In the genomic region with DNA sequence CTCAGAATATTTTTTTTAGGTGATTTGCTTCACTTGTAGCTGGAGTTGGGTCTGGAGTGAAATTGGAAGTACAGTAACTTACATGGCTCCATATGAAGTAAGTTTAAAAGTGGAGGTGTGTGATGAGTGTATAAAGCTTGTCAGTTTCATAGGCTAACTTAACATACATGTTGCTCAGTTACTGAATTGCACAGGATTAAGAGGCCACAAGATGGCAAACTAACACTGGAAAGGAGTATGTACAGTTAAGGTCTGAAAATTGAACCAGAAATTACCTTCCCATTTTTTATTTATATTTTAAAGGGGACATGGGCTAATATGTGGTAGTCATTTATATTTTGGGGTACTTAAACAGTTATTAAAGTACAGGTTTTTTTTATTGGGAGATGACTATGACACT, we compare ENCODE assay signal across 10 cellular contexts. TPM values are rescaled to one million over a fixed set of nuclear protein-coding genes. Genes with fewer than 3 reads are reported as not detected.
DNase-seq lines count a peak whose midpoint lies in the region; ATAC-seq and TF ChIP-seq lines count a peak whose summit lies in the region.
"Had no signal": no experiment of that assay in that cellular context is flagged by ENCODE, and none has a peak within 500 bp of the region (broad histone marks: within the 10 kb centered on the region; RNA-seq: fewer than 3 reads in every experiment).

No MANE protein-coding gene starts in this region.

- H3K27ac Mint-ChIP-seq in endodermal cell = no peak overlapping the region
- H3K27ac Mint-ChIP-seq in activated CD4-positive, alpha-beta memory T cell treated with anti-CD3 and anti-CD28 coated beads for 36 hours = no peak overlapping the region
- H3K27ac Mint-ChIP-seq in natural killer cell treated with Interleukin-12 subunit alpha and Interleukin-12 subunit beta and Interleukin-15 and Interleukin-18, amount 100 ng/mL, for 72 hours = no peak overlapping the region

- BruUV-seq in A673 (replicated peaks; lab: Mats Ljungman, UMichigan) = no TSS peak

- CTCF ChIA-PET in A673 (lab: Charles Lee) = no interaction called here
- CTCF ChIA-PET in activated CD4-positive, alpha-beta memory T cell treated with anti-CD3 and anti-CD28 coated beads for 36 hours (lab: Charles Lee) = interaction anchor here (1.0 to 1.5 kb wide), 3 partner anchors 138 to 198 kb away, joined by 3 to 7 read pairs (median 4); no protein-coding TSS in a partner anchor

- H3K9me3 ChIP-seq in A673 (ENCODE audit: low read depth, low read length, poor library complexity, severe bottlenecking) (no peaks in the 10 kb centered on the region), endodermal cell (ENCODE audit: control insufficient read depth, low read length) (no peaks in the 10 kb centered on the region)
- H3K9me3 ChIP-seq: Peyer's patch had no signal

- in situ Hi-C loops in GM13977 (cut with MboI; ENCODE audit: low pct_unique_long_range_greater_than_20kb, low sequenced_read_pairs, unreplicated experiment) = no loop called here

- peak; percentile 40 for DNase-seq in A673 (ENCODE audit: low spot score)
- no peak for DNase-seq in GM13977 (ENCODE audit: low spot score)
- DNase-seq in NCI-H526 (lab: John Stamatoyannopoulos, UW) = peak; percentile 28 to 44
- DNase-seq in endodermal cell = no peak
- DNase-seq in stimulated activated CD4-positive, alpha-beta T cell treated with anti-CD3 and anti-CD28 coated beads, Interleukin-4, amount 100 ng/mL, for 1 hour = no peak
- DNase-seq in activated CD4-positive, alpha-beta memory T cell treated with anti-CD3 and anti-CD28 coated beads for 36 hours = no peak
- DNase-seq in natural killer cell treated with Interleukin-12 subunit alpha and Interleukin-12 subunit beta and Interleukin-15 and Interleukin-18, amount 100 ng/mL, for 72 hours (ENCODE audit: low spot score) = no peak
- DNase-seq: activated naive CD4-positive, alpha-beta T cell treated with anti-CD3 and anti-CD28 coated beads, Interleukin-2, amount 50 U/mL, for 16 hours; Peyer's patch had no signal

- H3K4me1 ChIP-seq in A673 (ENCODE audit: insufficient read depth, low read length, poor library complexity, severe bottlenecking) (no peaks in the 10 kb centered on the region), endodermal cell (ENCODE audit: control insufficient read depth, insufficient read depth, low read length) (no peaks in the 10 kb centered on the region)
- H3K4me1 ChIP-seq: Peyer's patch had no signal

- no peaks in the 10 kb centered on the region for H3K9me3 Mint-ChIP-seq in endodermal cell
- no peaks in the 10 kb centered on the region for H3K9me3 Mint-ChIP-seq in activated CD4-positive, alpha-beta memory T cell treated with anti-CD3 and anti-CD28 coated beads for 36 hours
- peaks cover 2% of the 10 kb centered on the region for H3K9me3 Mint-ChIP-seq in natural killer cell treated with Interleukin-12 subunit alpha and Interleukin-12 subunit beta and Interleukin-15 and Interleukin-18, amount 100 ng/mL, for 72 hours

- no peaks in the 10 kb centered on the region for H3K4me1 Mint-ChIP-seq in endodermal cell
- peaks cover 9% of the 10 kb centered on the region for H3K4me1 Mint-ChIP-seq in activated CD4-positive, alpha-beta memory T cell treated with anti-CD3 and anti-CD28 coated beads for 36 hours (ENCODE audit: low read depth)
- H3K4me1 Mint-ChIP-seq in natural killer cell treated with Interleukin-12 subunit alpha and Interleukin-12 subunit beta and Interleukin-15 and Interleukin-18, amount 100 ng/mL, for 72 hours (ENCODE audit: low read depth in 2 of 2) = peaks cover 0 to 4% of the 10 kb centered on the region in 2 donors

- peaks cover 5% of the 10 kb centered on the region for H3K27me3 ChIP-seq in A673 (replicated peaks; ENCODE audit: insufficient read depth, low read depth, low read length, poor library complexity)
- no peaks in the 10 kb centered on the region for H3K27me3 ChIP-seq in endodermal cell (ENCODE audit: control insufficient read depth, insufficient read depth, low read length, poor library complexity, severe bottlenecking)
- H3K27me3 ChIP-seq: Peyer's patch had no signal

- H3K9ac ChIP-seq in endodermal cell (ENCODE audit: extremely low read depth, low read length, poor library complexity, severe bottlenecking) = no peak overlapping the region

- H3K36me3 ChIP-seq in A673 (ENCODE audit: insufficient read depth, low read length, poor library complexity, severe bottlenecking) = no peaks in the 10 kb centered on the region
- H3K36me3 ChIP-seq in endodermal cell (ENCODE audit: control insufficient read depth, insufficient read depth, low read length) = no peaks in the 10 kb centered on the region
- H3K36me3 ChIP-seq: Peyer's patch had no signal

- no peak overlapping the region for H3K4me3 Mint-ChIP-seq in endodermal cell
- H3K4me3 Mint-ChIP-seq in activated CD4-positive, alpha-beta memory T cell treated with anti-CD3 and anti-CD28 coated beads for 36 hours = no peak overlapping the region
- H3K4me3 Mint-ChIP-seq in natural killer cell treated with Interleukin-12 subunit alpha and Interleukin-12 subunit beta and Interleukin-15 and Interleukin-18, amount 100 ng/mL, for 72 hours = no peak overlapping the region

- H3K36me3 Mint-ChIP-seq in endodermal cell (ENCODE audit: low read depth) = no peaks in the 10 kb centered on the region
- H3K36me3 Mint-ChIP-seq in activated CD4-positive, alpha-beta memory T cell treated with anti-CD3 and anti-CD28 coated beads for 36 hours = no peaks in the 10 kb centered on the region
- H3K36me3 Mint-ChIP-seq in natural killer cell treated with Interleukin-12 subunit alpha and Interleukin-12 subunit beta and Interleukin-15 and Interleukin-18, amount 100 ng/mL, for 72 hours = no peaks in the 10 kb centered on the region

- intact Hi-C loops in A673 (cut with micrococcal nuclease; ENCODE audit: unreplicated experiment) = loop anchor here (10.0 kb wide), 1 partner anchor 142 kb away; no protein-coding TSS in a partner anchor
- intact Hi-C loops in activated CD4-positive, alpha-beta memory T cell treated with anti-CD3 and anti-CD28 coated beads for 36 hours (cut with micrococcal nuclease) = loop anchor here (5.0 kb wide), 1 partner anchor 45 kb away; the partner anchor contains the start of gene SMIM8

- POLR2A ChIA-PET in A673 (lab: Charles Lee; ENCODE audit: low non-redundant PET) = no interaction called here
- POLR2A ChIA-PET in activated CD4-positive, alpha-beta memory T cell treated with anti-CD3 and anti-CD28 coated beads for 36 hours (lab: Charles Lee) = no interaction called here

- TF ChIP-seq CTCF in A673 (conservative IDR thresholded peaks at IDR 0.05; ENCODE audit: low read depth, low read length) (peak; percentile 52), GM13977 (IDR thresholded peaks at IDR 0.05; ENCODE audit: extremely low read depth, insufficient read depth, missing control alignments) (peak; percentile 23), endodermal cell (conservative IDR thresholded peaks at IDR 0.05) (peak; percentile 42)

- H3K27ac ChIP-seq in A673 (ENCODE audit: low read depth, low read length, poor library complexity, severe bottlenecking) = no peak overlapping the region
- H3K27ac ChIP-seq in endodermal cell (ENCODE audit: low read depth, low read length) = no peak overlapping the region
- H3K27ac ChIP-seq: Peyer's patch had no signal

- ATAC-seq in natural killer cell treated with Interleukin-12 subunit alpha and Interleukin-12 subunit beta and Interleukin-15 and Interleukin-18, amount 100 ng/mL, for 72 hours = no peak
- ATAC-seq in HG03159 (IDR thresholded peaks at IDR 0.05; ENCODE audit: unreplicated experiment) = no peak

- H3K27me3 Mint-ChIP-seq in endodermal cell (ENCODE audit: insufficient read depth) = no peaks in the 10 kb centered on the region
- H3K27me3 Mint-ChIP-seq in activated CD4-positive, alpha-beta memory T cell treated with anti-CD3 and anti-CD28 coated beads for 36 hours = no peaks in the 10 kb centered on the region
- H3K27me3 Mint-ChIP-seq in natural killer cell treated with Interleukin-12 subunit alpha and Interleukin-12 subunit beta and Interleukin-15 and Interleukin-18, amount 100 ng/mL, for 72 hours = no peaks in the 10 kb centered on the region

- no peak overlapping the region for H3K4me3 ChIP-seq in A673 (ENCODE audit: low read depth, low read length, poor library complexity, severe bottlenecking)
- H3K4me3 ChIP-seq in endodermal cell (ENCODE audit: low read length) = no peak overlapping the region
- H3K4me3 ChIP-seq: Peyer's patch had no signal

RNA-seq across cellular contexts. Expression of gene SMIM8, which starts 45.3 kb away (rescaled TPM):
- total RNA-seq in A673 (2021) (13.6 and 18.8 TPM in 2 replicates), endodermal cell (10 to 100 TPM; 11.6 to 13.3 TPM)
- polyA plus RNA-seq in endodermal cell (2013, experiment 1 of 2) = 11.8 TPM
- polyA plus RNA-seq in endodermal cell (2013, experiment 2 of 2) = 14.7 TPM
- 1 to 10 TPM; 7.6 to 8.1 TPM for total RNA-seq in activated CD4-positive, alpha-beta memory T cell treated with anti-CD3 and anti-CD28 coated beads for 36 hours
- total RNA-seq in natural killer cell treated with Interleukin-12 subunit alpha and Interleukin-12 subunit beta and Interleukin-15 and Interleukin-18, amount 100 ng/mL, for 72 hours = 1 to 10 TPM; 7.4 to 9.1 TPM

RNA-seq across cellular contexts. Expression of gene GJB7, which starts 52.0 kb away (rescaled TPM):
- total RNA-seq in A673 (2021) (not detected in 2 replicates), endodermal cell (1 to 10 TPM in 1 of 2 donors, not detected in 1; 1.1 TPM)
- 0.39 TPM for polyA plus RNA-seq in endodermal cell (2013, experiment 1 of 2)
- 0.21 TPM for polyA plus RNA-seq in endodermal cell (2013, experiment 2 of 2)
- not detected for total RNA-seq in activated CD4-positive, alpha-beta memory T cell treated with anti-CD3 and anti-CD28 coated beads for 36 hours
- not detected for total RNA-seq in natural killer cell treated with Interleukin-12 subunit alpha and Interleukin-12 subunit beta and Interleukin-15 and Interleukin-18, amount 100 ng/mL, for 72 hours
- total RNA-seq: Peyer's patch had no signal

Comparison
In these comparisons a context has a peak if more than half of its experiments do, and no peak if none do; other contexts are left out.
1. DNase-seq: peak in A673 (single experiment) and NCI-H526 (2 of 2); none in GM13977 (single experiment), endodermal cell (single experiment), stimulated activated CD4-positive, alpha-beta T cell treated with anti-CD3 and anti-CD28 coated beads, Interleukin-4, amount 100 ng/mL, for 1 hour (single experiment), activated CD4-positive, alpha-beta memory T cell treated with anti-CD3 and anti-CD28 coated beads for 36 hours (single experiment) and natural killer cell treated with Interleukin-12 subunit alpha and Interleukin-12 subunit beta and Interleukin-15 and Interleukin-18, amount 100 ng/mL, for 72 hours (single experiment).
2. Peak in every context shown above with its lines, with median percentiles within 50 percentile points of each other: CTCF ChIP-seq.